ENCODE assay signal across 21 cellular contexts in genomic region chr6:2085657-2086056, GRCh38.
DNase-seq lines count a peak whose midpoint lies in the region; ATAC-seq, FAIRE-seq and TF ChIP-seq lines count a peak whose summit lies in the region.
"Had no signal": no experiment of that assay in that cellular context is flagged by ENCODE, and none has a peak within 500 bp of the region (broad histone marks: within the 10 kb centered on the region; RNA-seq: fewer than 3 reads in every experiment).

No MANE protein-coding gene starts in this region.

- no TSS peak for BruUV-seq in Caco-2 (replicated peaks; lab: Mats Ljungman, UMichigan)

- peak; percentile 76 for FAIRE-seq in GM19239 (lab: Jason Lieb, UNC)
- FAIRE-seq in bronchial epithelial cell (lab: Jason Lieb, UNC) = no peak
- FAIRE-seq: A549 had no signal

- H3K27me3 Mint-ChIP-seq in Caco-2 (ENCODE audit: insufficient read depth, unreplicated experiment) = no peaks in the 10 kb centered on the region

- H3K36me3 Mint-ChIP-seq in Caco-2 (ENCODE audit: insufficient read depth, unreplicated experiment) = no peaks in the 10 kb centered on the region

- intact Hi-C loops in Caco-2 (cut with micrococcal nuclease; ENCODE audit: unreplicated experiment) = no loop called here
- intact Hi-C loops in thyroid gland (cut with DNase I) = no loop called here

- H3K4me3 ChIP-seq in bronchial epithelial cell (ENCODE audit: low read depth, low read length) = no peak overlapping the region
- H3K4me3 ChIP-seq in thoracic aorta = no peak overlapping the region
- no peak overlapping the region for H3K4me3 ChIP-seq in Caco-2 (ENCODE audit: low read depth, low read length)
- H3K4me3 ChIP-seq in thyroid gland (replicated peaks in 1 of 3) = no peak overlapping the region
- H3K4me3 ChIP-seq: A549 had no signal

- no peaks in the 10 kb centered on the region for H3K4me1 Mint-ChIP-seq in Caco-2 (ENCODE audit: low read depth, unreplicated experiment)
- H3K4me1 Mint-ChIP-seq: H9 had no signal

- no peaks in the 10 kb centered on the region for H3K36me3 ChIP-seq in bronchial epithelial cell (ENCODE audit: control insufficient read depth, insufficient read depth, low read length)
- no peaks in the 10 kb centered on the region for H3K36me3 ChIP-seq in thoracic aorta
- H3K36me3 ChIP-seq in Caco-2 (ENCODE audit: control insufficient read depth, insufficient read depth, low read length) = no peaks in the 10 kb centered on the region
- no peaks in the 10 kb centered on the region for H3K36me3 ChIP-seq in thyroid gland
- H3K36me3 ChIP-seq: BE2C had no signal

- H3K4me1 ChIP-seq in thoracic aorta (ENCODE audit: control insufficient read depth in 1 of 2, low read depth in 2 of 2) = peaks cover 0 to 6% of the 10 kb centered on the region in 2 donors
- no peaks in the 10 kb centered on the region for H3K4me1 ChIP-seq in Caco-2
- no peaks in the 10 kb centered on the region for H3K4me1 ChIP-seq in thyroid gland
- H3K4me1 ChIP-seq: A549, BE2C had no signal

- H3K27me3 ChIP-seq in bronchial epithelial cell (ENCODE audit: control insufficient read depth, insufficient read depth, low read length) (no peaks in the 10 kb centered on the region), thoracic aorta (replicated peaks; ENCODE audit: insufficient read depth) (no peaks in the 10 kb centered on the region), Caco-2 (replicated peaks; ENCODE audit: control insufficient read depth, insufficient read depth, low read length) (no peaks in the 10 kb centered on the region), thyroid gland (no peaks in the 10 kb centered on the region)
- H3K27me3 ChIP-seq: BE2C had no signal

- no peak for TF ChIP-seq CTCF in bronchial epithelial cell (IDR thresholded peaks at IDR 0.05; ENCODE audit: insufficient read depth, low read length, severe bottlenecking)
- TF ChIP-seq CTCF in thoracic aorta (IDR thresholded peaks at IDR 0.05) = no peak
- no peak for TF ChIP-seq CTCF in Caco-2 (IDR thresholded peaks at IDR 0.05; ENCODE audit: insufficient read depth in 1 of 2, low read depth in 1 of 2, low read length in 1 of 2, severe bottlenecking in 1 of 2, unreplicated experiment in 1 of 2)
- TF ChIP-seq CTCF in thyroid gland (IDR thresholded peaks at IDR 0.05) = no peak

- CTCF ChIA-PET in Caco-2 (lab: Charles Lee) = no interaction called here

- no peak overlapping the region for H3K4me3 Mint-ChIP-seq in Caco-2 (ENCODE audit: unreplicated experiment)
- H3K4me3 Mint-ChIP-seq: H9 had no signal

- POLR2A ChIA-PET in Caco-2 (lab: Charles Lee) = no interaction called here

- H3K9me3 ChIP-seq in thoracic aorta (no peaks in the 10 kb centered on the region), Caco-2 (no peaks in the 10 kb centered on the region), thyroid gland (no peaks in the 10 kb centered on the region)
- H3K9me3 ChIP-seq: A549, BE2C had no signal

- ATAC-seq in thoracic aorta (ENCODE audit: insufficient number of reproducible peaks, low FRiP score, low read depth) = no peak
- ATAC-seq: A549 had no signal

- no peak for TF ChIP-seq POLR2A in thyroid gland (IDR thresholded peaks at IDR 0.05)

- no peak overlapping the region for H3K27ac Mint-ChIP-seq in Caco-2 (ENCODE audit: unreplicated experiment)
- H3K27ac Mint-ChIP-seq: H9 had no signal

- no peaks in the 10 kb centered on the region for H3K9me3 Mint-ChIP-seq in Caco-2 (ENCODE audit: unreplicated experiment)
- H3K9me3 Mint-ChIP-seq: H9, HFFc6 had no signal

- DNase-seq in GM19239 (ENCODE audit: insufficient read length, low spot score) = no peak
- peak; percentile 57 for DNase-seq in bronchial epithelial cell (ENCODE audit: low read depth)
- peak; percentile 85 for DNase-seq in kidney tubule cell (ENCODE audit: low spot score)
- DNase-seq in thoracic aorta (ENCODE audit: low spot score) = no peak
- DNase-seq in Caco-2 = no peak
- no peak for DNase-seq in thyroid gland
- DNase-seq in NCI-H2171 (lab: John Stamatoyannopoulos, UW) = no peak
- DNase-seq: BE2C, GF-D8, H9, HFFc6, Kasumi-1, MM.1S, NCI-H1048, NCI-H1417 treated with DMSO at 0.1 percent for 48 hours, NCI-H187, NCI-H446 treated with DMSO at 0.1 percent for 48 hours, NCI-H526 treated with DMSO at 0.1 percent for 48 hours, OCI-M1, Right ventricle myocardium superior had no signal

- peak overlapping the region; percentile 18 to 59 for H3K27ac ChIP-seq in thoracic aorta
- no peak overlapping the region for H3K27ac ChIP-seq in thyroid gland
- H3K27ac ChIP-seq: A549 had no signal

- 97 to 100% methylated on average over 4 of the region's 4 CpGs for WGBS in thyroid gland, 2 donors

Comparison
In these comparisons a context has a peak if more than half of its experiments do, and no peak if none do; other contexts are left out.
1. DNase-seq: peak in bronchial epithelial cell (single experiment) and kidney tubule cell (single experiment); none in GM19239 (single experiment), thoracic aorta (single experiment), Caco-2 (0 of 2), thyroid gland (0 of 2) and NCI-H2171 (single experiment).
2. H3K27ac ChIP-seq: peak in thoracic aorta (2 of 2); none in thyroid gland (0 of 3).